ENCODE assay signal across 20 cellular contexts in the genomic region with DNA sequence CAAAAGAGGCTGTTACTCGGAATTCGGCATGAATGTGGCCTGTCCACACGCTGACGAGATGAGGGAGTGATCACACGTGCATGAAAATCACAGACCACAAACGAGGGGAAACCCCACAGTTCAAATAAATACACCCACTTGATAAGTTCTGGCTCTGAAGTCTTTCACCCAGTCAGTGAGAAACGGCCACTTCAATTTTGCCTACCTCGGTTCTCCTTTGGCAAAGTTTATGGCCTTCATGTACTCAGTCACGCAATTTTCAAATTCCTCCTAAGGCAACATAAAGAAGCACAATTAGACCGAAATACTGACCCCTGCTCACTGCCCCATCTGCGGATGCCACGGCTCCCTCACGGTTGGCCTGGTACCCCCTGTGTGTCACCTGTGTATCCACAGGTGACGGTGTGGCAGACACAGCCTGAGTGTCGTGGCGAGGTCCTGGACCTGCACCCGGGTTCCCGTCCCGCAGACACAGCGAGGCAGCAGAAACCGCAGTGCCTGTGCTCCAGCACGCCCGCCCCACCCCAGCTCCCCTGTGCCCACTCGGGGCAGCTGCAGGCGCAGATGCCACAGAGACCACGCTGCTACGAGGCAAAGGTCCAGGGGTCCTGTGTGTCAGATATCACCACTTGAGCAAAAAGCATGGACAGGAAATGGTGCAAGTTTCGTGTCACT. TPM values are rescaled to one million over a fixed set of nuclear protein-coding genes. Genes with fewer than 3 reads are reported as not detected.
A peak's percentile ranks its signal among the peaks of the same experiment; 100 is the strongest.
DNase-seq lines count a peak whose midpoint lies in the region; ATAC-seq, FAIRE-seq and TF ChIP-seq lines count a peak whose summit lies in the region.
"Had no signal": no experiment of that assay in that cellular context is flagged by ENCODE, and none has a peak within 500 bp of the region (broad histone marks: within the 10 kb centered on the region; RNA-seq: fewer than 3 reads in every experiment).

No MANE protein-coding gene starts in this region.

- peak overlapping the region; percentile 59 for H3K4me3 Mint-ChIP-seq in activated naive CD8-positive, alpha-beta T cell
- H3K4me3 Mint-ChIP-seq in activated naive CD8-positive, alpha-beta T cell treated with anti-CD3 and anti-CD28 coated beads, Interleukin-2, amount 50 U/mL, for 24 hours, result no peak overlapping the region
- H3K4me3 Mint-ChIP-seq in stimulated activated memory B cell treated with anti-CD40 and anti-IgM and Interleukin-4, amounts not matched to agents 10 μg/mL and 1 μg/mL and 100 μg/mL, for 72 hours, result peak overlapping the region; percentile 4
- H3K4me3 Mint-ChIP-seq in CD8-positive, alpha-beta memory T cell, result no peak overlapping the region
- H3K4me3 Mint-ChIP-seq: activated T-helper 1 cell treated with anti-CD3 and anti-CD28 coated beads, Interleukin-12 subunit alpha, Interleukin-12 subunit beta, Interleukin-2, Interleukin-4 antibody, amounts not matched to agents 30 ng/mL and 10 ng/mL and 1 ng/mL, durations not matched to agents 14 hours and 24 hours and 36 hours had no signal

- H3K9me3 ChIP-seq in kidney (ENCODE audit: control insufficient read depth in 1 of 2, low read length in 2 of 2), result no peaks in the 10 kb centered on the region
- H3K9me3 ChIP-seq in CD8-positive, alpha-beta memory T cell (ENCODE audit: low read length), result no peaks in the 10 kb centered on the region
- H3K9me3 ChIP-seq: SJCRH30, tibial artery had no signal

- no peak overlapping the region for H3K27ac Mint-ChIP-seq in activated naive CD8-positive, alpha-beta T cell
- no peak overlapping the region for H3K27ac Mint-ChIP-seq in activated naive CD8-positive, alpha-beta T cell treated with anti-CD3 and anti-CD28 coated beads, Interleukin-2, amount 50 U/mL, for 24 hours
- H3K27ac Mint-ChIP-seq in stimulated activated memory B cell treated with anti-CD40 and anti-IgM and Interleukin-4, amounts not matched to agents 10 μg/mL and 1 μg/mL and 100 μg/mL, for 72 hours, result no peak overlapping the region
- no peak overlapping the region for H3K27ac Mint-ChIP-seq in CD8-positive, alpha-beta memory T cell
- H3K27ac Mint-ChIP-seq: immature natural killer cell; naive thymus-derived CD8-positive, alpha-beta T cell had no signal

- no peaks in the 10 kb centered on the region for H3K9me3 Mint-ChIP-seq in activated naive CD8-positive, alpha-beta T cell (ENCODE audit: low read depth)
- H3K9me3 Mint-ChIP-seq in activated naive CD8-positive, alpha-beta T cell treated with anti-CD3 and anti-CD28 coated beads, Interleukin-2, amount 50 U/mL, for 24 hours, result no peaks in the 10 kb centered on the region
- H3K9me3 Mint-ChIP-seq in stimulated activated memory B cell treated with anti-CD40 and anti-IgM and Interleukin-4, amounts not matched to agents 10 μg/mL and 1 μg/mL and 100 μg/mL, for 72 hours, result no peaks in the 10 kb centered on the region
- H3K9me3 Mint-ChIP-seq in CD8-positive, alpha-beta memory T cell, result no peaks in the 10 kb centered on the region
- H3K9me3 Mint-ChIP-seq: activated T-helper 1 cell treated with anti-CD3 and anti-CD28 coated beads, Interleukin-12 subunit alpha, Interleukin-12 subunit beta, Interleukin-2, Interleukin-4 antibody, amounts not matched to agents 30 ng/mL and 10 ng/mL and 1 ng/mL, durations not matched to agents 14 hours and 24 hours and 36 hours; naive thymus-derived CD8-positive, alpha-beta T cell had no signal

- H3K27me3 ChIP-seq in CD8-positive, alpha-beta memory T cell (ENCODE audit: insufficient read depth, low read length, poor library complexity, severe bottlenecking), result no peaks in the 10 kb centered on the region
- H3K27me3 ChIP-seq: SJCRH30 had no signal

- no peak for DNase-seq in activated naive CD8-positive, alpha-beta T cell treated with anti-CD3 and anti-CD28 coated beads, Interleukin-2, amount 50 U/mL, for 24 hours
- peak; percentile 66 for DNase-seq in kidney
- DNase-seq in CD8-positive, alpha-beta memory T cell, result no peak
- DNase-seq in HuH-7.5 (ENCODE audit: low spot score), result no peak
- DNase-seq in activated CD8-positive, alpha-beta memory T cell treated with anti-CD3 and anti-CD28 coated beads, Interleukin-2, amount 50 U/mL, for 48 hours, result no peak
- DNase-seq: activated CD4-positive, CD25-positive, alpha-beta regulatory T cell; effector CD4-positive, alpha-beta T cell; immature natural killer cell; NCI-H748 treated with DMSO at 0.1 percent for 48 hours had no signal

- H3K36me3 ChIP-seq in kidney (ENCODE audit: control insufficient read depth in 1 of 2, insufficient read depth in 2 of 2, low read length in 2 of 2), result no peaks in the 10 kb centered on the region
- H3K36me3 ChIP-seq in CD8-positive, alpha-beta memory T cell (ENCODE audit: insufficient read depth, low read length), result no peaks in the 10 kb centered on the region
- H3K36me3 ChIP-seq: cardiac muscle cell, SJCRH30, tibial artery had no signal

- peaks cover 0 to 3% of the 10 kb centered on the region in 2 donors for H3K4me1 ChIP-seq in kidney (ENCODE audit: control insufficient read depth in 1 of 2, insufficient read depth in 1 of 2, low read depth in 1 of 2, low read length in 2 of 2)
- H3K4me1 ChIP-seq in CD8-positive, alpha-beta memory T cell (ENCODE audit: insufficient read depth, low read length), result no peaks in the 10 kb centered on the region
- H3K4me1 ChIP-seq: SJCRH30 had no signal

- H3K27ac ChIP-seq in kidney (ENCODE audit: low read depth in 2 of 2, low read length in 2 of 2), result no peak overlapping the region
- no peak overlapping the region for H3K27ac ChIP-seq in CD8-positive, alpha-beta memory T cell (ENCODE audit: low read depth, low read length)
- H3K27ac ChIP-seq: C4-2B, cardiac muscle cell, PC-9, SJCRH30, tibial artery had no signal

- FAIRE-seq in kidney (lab: Jason Lieb, UNC), result no peak
- FAIRE-seq: HTR-8/SVneo had no signal

- CTCF ChIA-PET in CD8-positive, alpha-beta memory T cell (lab: Charles Lee), result no interaction called here

- no peak for ATAC-seq in activated naive CD8-positive, alpha-beta T cell treated with anti-CD3 and anti-CD28 coated beads, Interleukin-2, amount 50 U/mL, for 24 hours
- peak; percentile 5 for ATAC-seq in HG03139 (IDR thresholded peaks at IDR 0.05; ENCODE audit: unreplicated experiment)
- peak; percentile 65 for ATAC-seq in stimulated activated memory B cell treated with anti-CD40 and anti-IgM and Interleukin-4, amounts not matched to agents 10 μg/mL and 1 μg/mL and 100 μg/mL, for 72 hours
- ATAC-seq: naive thymus-derived CD8-positive, alpha-beta T cell had no signal

- peaks cover 13% of the 10 kb centered on the region for H3K4me1 Mint-ChIP-seq in activated naive CD8-positive, alpha-beta T cell (ENCODE audit: low read depth)
- peaks cover 13% of the 10 kb centered on the region for H3K4me1 Mint-ChIP-seq in activated naive CD8-positive, alpha-beta T cell treated with anti-CD3 and anti-CD28 coated beads, Interleukin-2, amount 50 U/mL, for 24 hours
- peaks cover 32% of the 10 kb centered on the region for H3K4me1 Mint-ChIP-seq in stimulated activated memory B cell treated with anti-CD40 and anti-IgM and Interleukin-4, amounts not matched to agents 10 μg/mL and 1 μg/mL and 100 μg/mL, for 72 hours
- H3K4me1 Mint-ChIP-seq in CD8-positive, alpha-beta memory T cell, result peaks cover 0 to 19% (median 2%) of the 10 kb centered on the region in 3 donors

- no peaks in the 10 kb centered on the region for H3K36me3 Mint-ChIP-seq in activated naive CD8-positive, alpha-beta T cell
- no peaks in the 10 kb centered on the region for H3K36me3 Mint-ChIP-seq in activated naive CD8-positive, alpha-beta T cell treated with anti-CD3 and anti-CD28 coated beads, Interleukin-2, amount 50 U/mL, for 24 hours (ENCODE audit: low read depth)
- H3K36me3 Mint-ChIP-seq in stimulated activated memory B cell treated with anti-CD40 and anti-IgM and Interleukin-4, amounts not matched to agents 10 μg/mL and 1 μg/mL and 100 μg/mL, for 72 hours, result no peaks in the 10 kb centered on the region
- no peaks in the 10 kb centered on the region for H3K36me3 Mint-ChIP-seq in CD8-positive, alpha-beta memory T cell
- H3K36me3 Mint-ChIP-seq: naive thymus-derived CD8-positive, alpha-beta T cell had no signal

- H3K4me3 ChIP-seq in kidney (ENCODE audit: low read length in 2 of 2), result peak overlapping the region in 1 of 2 donors; percentile 66
- H3K4me3 ChIP-seq in CD8-positive, alpha-beta memory T cell (ENCODE audit: low read length), result no peak overlapping the region
- H3K4me3 ChIP-seq: PC-9, SJCRH30, tibial artery had no signal

- no peak overlapping the region for H3K9ac ChIP-seq in kidney (ENCODE audit: low read length in 2 of 2)

- peaks cover 30% of the 10 kb centered on the region for H3K27me3 Mint-ChIP-seq in activated naive CD8-positive, alpha-beta T cell
- peaks cover 55% of the 10 kb centered on the region for H3K27me3 Mint-ChIP-seq in activated naive CD8-positive, alpha-beta T cell treated with anti-CD3 and anti-CD28 coated beads, Interleukin-2, amount 50 U/mL, for 24 hours
- peaks cover 73% of the 10 kb centered on the region for H3K27me3 Mint-ChIP-seq in stimulated activated memory B cell treated with anti-CD40 and anti-IgM and Interleukin-4, amounts not matched to agents 10 μg/mL and 1 μg/mL and 100 μg/mL, for 72 hours
- peaks cover 32 to 54% of the 10 kb centered on the region in 2 donors for H3K27me3 Mint-ChIP-seq in CD8-positive, alpha-beta memory T cell

- intact Hi-C loops in kidney (cut with DNase I), result no loop called here

- POLR2A ChIA-PET in CD8-positive, alpha-beta memory T cell (lab: Charles Lee), result no interaction called here

- TF ChIP-seq CTCF in kidney (IDR thresholded peaks at IDR 0.05; ENCODE audit: borderline replicate concordance, extremely low read depth, insufficient read depth), result no peak

RNA-seq across cellular contexts. Expression of gene CFAP46, which starts 1.4 kb away (rescaled TPM):
- total RNA-seq in kidney, result 8.3 TPM
- polyA plus RNA-seq in kidney (ENCODE audit: insufficient read depth, low read depth, low replicate concordance), result 3.8 TPM
- under 1 TPM in 1 of 2 experiments, not detected in 1; 0.09 TPM for total RNA-seq in CD8-positive, alpha-beta memory T cell
- not detected for polyA plus RNA-seq in CD8-positive, alpha-beta memory T cell
- total RNA-seq: activated T-helper 1 cell treated with anti-CD3 and anti-CD28 coated beads, Interleukin-12 subunit alpha, Interleukin-12 subunit beta, Interleukin-2, Interleukin-4 antibody, amounts not matched to agents 30 ng/mL and 10 ng/mL and 1 ng/mL, durations not matched to agents 14 hours and 24 hours and 36 hours; naive thymus-derived CD8-positive, alpha-beta T cell; PC-9 had no signal
- polyA plus RNA-seq: immature natural killer cell; naive thymus-derived CD8-positive, alpha-beta T cell had no signal

Comparison
In these comparisons a context has a peak if more than half of its experiments do, and no peak if none do; other contexts are left out.
1. H3K4me3 Mint-ChIP-seq: peak in activated naive CD8-positive, alpha-beta T cell (single experiment) and stimulated activated memory B cell treated with anti-CD40 and anti-IgM and Interleukin-4, amounts not matched to agents 10 μg/mL and 1 μg/mL and 100 μg/mL, for 72 hours (single experiment); none in activated naive CD8-positive, alpha-beta T cell treated with anti-CD3 and anti-CD28 coated beads, Interleukin-2, amount 50 U/mL, for 24 hours (single experiment) and CD8-positive, alpha-beta memory T cell (0 of 7).